ENCODE assay signal across 23 cellular contexts in the genomic region with DNA sequence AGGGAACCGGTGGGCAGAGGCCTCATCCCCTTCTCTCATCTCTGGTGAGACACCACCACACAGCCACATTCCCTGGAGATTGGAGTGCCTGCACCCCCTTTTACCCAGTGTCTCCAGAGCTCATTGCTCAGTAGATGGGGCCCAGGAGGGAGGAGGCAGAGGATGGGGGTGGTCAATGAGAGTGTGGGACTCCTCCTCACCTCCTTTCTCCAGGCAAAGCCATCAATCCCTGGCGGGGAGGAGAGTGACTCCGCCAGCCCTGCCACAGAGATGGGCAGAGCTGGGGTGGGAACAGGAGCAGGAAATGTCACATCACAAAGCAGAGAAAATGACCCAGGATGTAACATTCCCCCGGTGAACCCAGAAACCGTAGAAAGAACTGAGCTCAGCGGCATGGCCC.
"Had no signal": no experiment of that assay in that cellular context is flagged by ENCODE, and none has a peak within 500 bp of the region (broad histone marks: within the 10 kb centered on the region; RNA-seq: fewer than 3 reads in every experiment).

No MANE protein-coding gene starts in this region.

- DNase-seq: hippocampal formation; kidney glomerular epithelial cell; left cardiac atrium; left ventricle myocardium superior; lower lobe of right lung; mesendoderm; naive thymus-derived CD4-positive, alpha-beta T cell; nucleus accumbens; right lobe of liver; stimulated activated CD4-positive, alpha-beta T cell treated with anti-CD3 and anti-CD28 coated beads, Interleukin-1b, Interleukin-23, amount 100 ng/mL, for 48 hours; stimulated activated CD4-positive, alpha-beta T cell treated with anti-CD3 and anti-CD28 coated beads, Interleukin-2, amount 100 ng/mL, for 48 hours; stimulated activated CD4-positive, alpha-beta T cell treated with anti-CD3 and anti-CD28 coated beads, Interleukin-4, amount 100 ng/mL, for 4 hours; stimulated activated CD8-positive, alpha-beta memory T cell treated with anti-CD3 and anti-CD28 coated beads, Interleukin-4, amount 100 ng/mL, for 48 hours; stimulated activated naive CD4-positive, alpha-beta T cell treated with Interleukin-2 at 50 U/mL for 16 hours; stimulated activated naive CD8-positive, alpha-beta T cell treated with anti-CD3 and anti-CD28 coated beads, Interleukin-15, amount 100 ng/mL, for 72 hours; substantia nigra; uterus had no signal

- FAIRE-seq: keratinocyte had no signal

- H3K27me3 ChIP-seq: right atrium auricular region, right lobe of liver, tibial nerve, uterus had no signal

- H3K4me3 ChIP-seq: lower lobe of right lung, right atrium auricular region, right lobe of liver, smooth muscle cell, tibial nerve, uterus had no signal

- H3K4me2 ChIP-seq: smooth muscle cell had no signal

- H3K4me1 ChIP-seq: lower lobe of right lung, right atrium auricular region, right lobe of liver, tibial nerve, uterus had no signal

- ATAC-seq: left cardiac atrium; left lobe of liver; left ventricle myocardium superior; lower lobe of right lung; naive thymus-derived CD4-positive, alpha-beta T cell; right lobe of liver; stimulated activated memory B cell treated with anti-CD40 and anti-IgM and Interleukin-4, amounts not matched to agents 10 μg/mL and 1 μg/mL and 100 μg/mL, for 72 hours; stimulated activated naive CD8-positive, alpha-beta T cell treated with anti-CD3 and anti-CD28 coated beads, Interleukin-15, amount 100 ng/mL, for 72 hours had no signal

- H3K27ac ChIP-seq: lower lobe of right lung, right atrium auricular region, right lobe of liver, tibial nerve, uterus had no signal

- H3K36me3 ChIP-seq: lower lobe of right lung, right atrium auricular region, right lobe of liver, tibial nerve, uterus had no signal

- H3K9me3 ChIP-seq: lower lobe of right lung, right atrium auricular region, right lobe of liver, tibial nerve, uterus had no signal
